8 cellular contexts compared by ENCODE assay signal in the genomic region with DNA sequence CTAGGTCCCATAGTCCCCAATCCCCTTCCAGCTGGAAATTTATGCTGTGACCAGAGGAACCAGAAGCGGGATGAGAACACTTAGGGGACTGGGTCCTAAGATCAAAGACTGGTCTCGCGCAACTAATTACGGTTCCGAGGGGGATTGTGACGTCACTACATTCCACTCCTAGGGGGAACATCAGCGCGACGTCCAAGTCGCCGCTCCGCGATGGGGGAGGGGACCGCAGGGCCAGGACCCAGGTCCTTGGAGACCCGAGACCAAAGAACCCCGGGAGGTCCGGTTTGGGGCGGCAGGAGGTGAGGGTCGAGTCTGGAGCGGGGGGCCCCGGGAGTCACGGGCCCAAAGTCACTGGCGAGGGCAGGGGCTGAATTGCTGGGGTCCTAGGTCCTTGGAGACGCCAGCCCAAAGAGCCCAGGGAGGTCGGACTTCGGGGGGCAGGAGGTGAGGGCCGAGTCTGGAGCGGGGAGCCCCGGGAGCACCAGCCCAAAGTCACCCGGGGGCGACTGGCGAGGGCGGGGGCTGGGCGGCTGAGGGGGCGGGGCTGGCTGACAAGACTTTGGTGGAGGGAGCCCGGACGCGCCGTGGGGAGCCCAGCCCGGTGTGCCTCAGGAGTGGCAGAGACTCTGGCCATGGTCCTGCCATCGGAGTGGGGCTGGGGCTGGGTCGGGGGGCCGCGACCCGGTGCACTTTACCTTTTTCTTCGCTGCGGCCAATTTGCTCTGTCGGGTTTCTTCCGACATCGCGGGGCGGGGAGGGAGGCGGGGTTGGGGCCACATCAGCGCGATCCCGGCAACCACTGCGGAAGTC. TPM values are rescaled to one million over a fixed set of nuclear protein-coding genes. Genes with fewer than 3 reads are reported as not detected.
DNase-seq lines count a peak whose midpoint lies in the region; ATAC-seq and TF ChIP-seq lines count a peak whose summit lies in the region.

A gene with protein sequence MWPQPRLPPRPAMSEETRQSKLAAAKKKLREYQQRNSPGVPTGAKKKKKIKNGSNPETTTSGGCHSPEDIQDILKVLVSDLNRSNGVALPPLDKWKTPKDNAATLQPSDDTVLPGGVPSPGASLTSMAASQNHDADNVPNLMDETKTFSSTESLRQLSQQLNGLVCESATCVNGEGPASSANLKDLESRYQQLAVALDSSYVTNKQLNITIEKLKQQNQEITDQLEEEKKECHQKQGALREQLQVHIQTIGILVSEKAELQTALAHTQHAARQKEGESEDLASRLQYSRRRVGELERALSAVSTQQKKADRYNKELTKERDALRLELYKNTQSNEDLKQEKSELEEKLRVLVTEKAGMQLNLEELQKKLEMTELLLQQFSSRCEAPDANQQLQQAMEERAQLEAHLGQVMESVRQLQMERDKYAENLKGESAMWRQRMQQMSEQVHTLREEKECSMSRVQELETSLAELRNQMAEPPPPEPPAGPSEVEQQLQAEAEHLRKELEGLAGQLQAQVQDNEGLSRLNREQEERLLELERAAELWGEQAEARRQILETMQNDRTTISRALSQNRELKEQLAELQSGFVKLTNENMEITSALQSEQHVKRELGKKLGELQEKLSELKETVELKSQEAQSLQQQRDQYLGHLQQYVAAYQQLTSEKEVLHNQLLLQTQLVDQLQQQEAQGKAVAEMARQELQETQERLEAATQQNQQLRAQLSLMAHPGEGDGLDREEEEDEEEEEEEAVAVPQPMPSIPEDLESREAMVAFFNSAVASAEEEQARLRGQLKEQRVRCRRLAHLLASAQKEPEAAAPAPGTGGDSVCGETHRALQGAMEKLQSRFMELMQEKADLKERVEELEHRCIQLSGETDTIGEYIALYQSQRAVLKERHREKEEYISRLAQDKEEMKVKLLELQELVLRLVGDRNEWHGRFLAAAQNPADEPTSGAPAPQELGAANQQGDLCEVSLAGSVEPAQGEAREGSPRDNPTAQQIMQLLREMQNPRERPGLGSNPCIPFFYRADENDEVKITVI (minus strand): TSS at position 810 of the 810 bp plus-strand sequence. CDS start 31 bp downstream, at position 779.

- 1 to 2% methylated on average over 16 to 30 of the region's 57 CpGs for WGBS in thyroid gland, 2 donors

- peaks cover 23 to 34% (median 32%) of the 10 kb centered on the region in 11 experiments for H3K36me3 ChIP-seq in BLaER1 treated with 17β-estradiol and CSF1 and Interleukin-3, amounts not matched to agents 10 nM and 100 nM
- H3K36me3 ChIP-seq in SJCRH30 (peaks cover 6% of the 10 kb centered on the region), thyroid gland (peaks cover 18 to 29% of the 10 kb centered on the region in 2 donors)
- no peaks in the 10 kb centered on the region for H3K36me3 ChIP-seq in effector memory CD4-positive, alpha-beta T cell (ENCODE audit: control insufficient read depth, insufficient read depth, low read length)

- intact Hi-C loops in thyroid gland (cut with DNase I), result loop anchor here (5.0 kb wide), 1 partner anchor 47 kb away; a partner anchor contains a TSS

- no peaks in the 10 kb centered on the region for H3K9me3 ChIP-seq in BLaER1 treated with 17β-estradiol and CSF1 and Interleukin-3, amounts not matched to agents 10 nM and 100 nM (replicated peaks in 1 of 11)
- H3K9me3 ChIP-seq in SJCRH30 (replicated peaks) (no peaks in the 10 kb centered on the region), thyroid gland (no peaks in the 10 kb centered on the region)
- no peaks in the 10 kb centered on the region for H3K9me3 ChIP-seq in effector memory CD4-positive, alpha-beta T cell (ENCODE audit: control insufficient read depth, low read length)

- H3K27ac ChIP-seq in BLaER1 treated with 17β-estradiol and CSF1 and Interleukin-3, amounts not matched to agents 10 nM and 100 nM, result peak within 1 kb of the TSS; percentile 73 to 92 (median 83)
- H3K27ac ChIP-seq in SJCRH30 (peak within 1 kb of the TSS; percentile 77), thyroid gland (peak within 1 kb of the TSS; percentile 16 to 88 (median 85))
- peak within 1 kb of the TSS; percentile 83 for H3K27ac ChIP-seq in effector memory CD4-positive, alpha-beta T cell (ENCODE audit: insufficient read depth, low read length, poor library complexity, severe bottlenecking)

- peak within 1 kb of the TSS; percentile 78 to 95 (median 92) for H3K4me3 ChIP-seq in BLaER1 treated with 17β-estradiol and CSF1 and Interleukin-3, amounts not matched to agents 10 nM and 100 nM
- peak within 1 kb of the TSS; percentile 74 for H3K4me3 ChIP-seq in SJCRH30
- H3K4me3 ChIP-seq in effector memory CD4-positive, alpha-beta T cell (ENCODE audit: insufficient read depth, low read depth, low read length, poor library complexity, severe bottlenecking), result peak within 1 kb of the TSS; percentile 90
- H3K4me3 ChIP-seq in thyroid gland (replicated peaks in 1 of 3), result peak within 1 kb of the TSS; percentile 66 to 97 (median 70)

- H3K27me3 ChIP-seq in BLaER1 treated with 17β-estradiol and CSF1 and Interleukin-3, amounts not matched to agents 10 nM and 100 nM, result no peaks in the 10 kb centered on the region
- H3K27me3 ChIP-seq in SJCRH30 (no peaks in the 10 kb centered on the region), thyroid gland (no peaks in the 10 kb centered on the region)
- no peaks in the 10 kb centered on the region for H3K27me3 ChIP-seq in effector memory CD4-positive, alpha-beta T cell (replicated peaks; ENCODE audit: control insufficient read depth, insufficient read depth, low read length, poor library complexity, severe bottlenecking)

- no peak for TF ChIP-seq CTCF in thyroid gland (IDR thresholded peaks at IDR 0.05)

- H3K4me1 ChIP-seq in BLaER1 treated with 17β-estradiol and CSF1 and Interleukin-3, amounts not matched to agents 10 nM and 100 nM, result peaks cover 56 to 64% (median 62%) of the 10 kb centered on the region in 10 experiments
- H3K4me1 ChIP-seq in SJCRH30 (no peaks in the 10 kb centered on the region), thyroid gland (peaks cover 22 to 41% of the 10 kb centered on the region in 2 donors)
- peaks cover 17% of the 10 kb centered on the region for H3K4me1 ChIP-seq in effector memory CD4-positive, alpha-beta T cell (ENCODE audit: control insufficient read depth, insufficient read depth, low read length, poor library complexity, severe bottlenecking)

- ATAC-seq in GM18858 (IDR thresholded peaks at IDR 0.05; ENCODE audit: unreplicated experiment), result peak; percentile 21
- ATAC-seq in HG02973 (IDR thresholded peaks at IDR 0.05; ENCODE audit: unreplicated experiment), result peak; percentile 45

- H4K20me1 ChIP-seq in BLaER1 treated with 17β-estradiol and CSF1 and Interleukin-3, amounts not matched to agents 10 nM and 100 nM, result peaks cover 0 to 10% (median 0%) of the 10 kb centered on the region in 11 experiments; a peak in 3 of 22 replicates

- peak; percentile 40 to 42 for DNase-seq in SJCRH30
- no peak for DNase-seq in effector memory CD4-positive, alpha-beta T cell
- peak; percentile 65 to 68 for DNase-seq in lung microvascular endothelial cell (ENCODE audit: low read depth in 2 of 2)
- DNase-seq in thyroid gland, result peak; percentile 17 to 38
- DNase-seq in AML-193 (lab: John Stamatoyannopoulos, UW), result no peak

- peak within 1 kb of the TSS; percentile 81 to 96 (median 89) for H3K9ac ChIP-seq in BLaER1 treated with 17β-estradiol and CSF1 and Interleukin-3, amounts not matched to agents 10 nM and 100 nM

- no peak for TF ChIP-seq POLR2A in thyroid gland (IDR thresholded peaks at IDR 0.05)

- peak within 1 kb of the TSS; percentile 92 to 100 (median 99) for H3K4me2 ChIP-seq in BLaER1 treated with 17β-estradiol and CSF1 and Interleukin-3, amounts not matched to agents 10 nM and 100 nM

RNA-seq across cellular contexts. Expression of the gene that starts here (rescaled TPM):
- 62.3 and 84.3 TPM in 2 replicates for total RNA-seq in SJCRH30 (2014; rRNA removed; shearing (Covaris generic))
- total RNA-seq in lung microvascular endothelial cell (32.9 and 49.6 TPM in 2 replicates), thyroid gland (100 to 1,000 TPM in 3 of 4 donors, 10 to 100 TPM in 1; 94.6 to 140 (median 118) TPM)

Comparison
In these comparisons a context has a peak if more than half of its experiments do, and no peak if none do; other contexts are left out.
1. DNase-seq: peak in SJCRH30 (2 of 2), lung microvascular endothelial cell (2 of 2) and thyroid gland (2 of 2); none in effector memory CD4-positive, alpha-beta T cell (0 of 3) and AML-193 (0 of 2).
2. Peak in every context shown above with its lines, with median percentiles within 50 percentile points of each other: H3K27ac ChIP-seq and H3K4me3 ChIP-seq.